ENCODE assay signal across 1 cellular context in the genomic region with DNA sequence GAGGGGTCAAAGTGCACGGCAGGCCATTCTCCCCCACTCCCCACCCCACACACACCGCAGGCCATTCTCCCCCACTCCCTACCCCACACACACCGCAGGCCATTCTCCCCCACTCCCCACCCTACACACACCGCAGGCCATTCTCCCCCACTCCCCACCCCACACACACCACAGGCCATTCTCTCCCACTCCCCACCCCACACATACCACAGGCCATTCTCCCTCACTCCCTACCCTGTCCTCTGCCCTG.
TF ChIP-seq lines count a peak whose summit lies in the region.

No MANE protein-coding gene starts in this region.

TF ChIP-seq in HepG2, 621 proteins besides CTCF, POLR2A, EP300 and RAD21:
- TF ChIP-seq HNF4G (IDR thresholded peaks at IDR 0.05; ENCODE audit: borderline replicate concordance, low read depth, low read length): no peak
- TF ChIP-seq HNF4G (CRISPR knock-in tag; IDR thresholded peaks at IDR 0.05; ENCODE audit: borderline replicate concordance, low read depth): 0 out of 2 replicates have a peak, but pooled peaks have one; percentile 19
- 0 out of 2 replicates have a peak, but pooled peaks have one; percentile 68 for TF ChIP-seq ZNF431 (CRISPR knock-in tag; IDR thresholded peaks at IDR 0.05; ENCODE audit: borderline replicate concordance, low read depth)
- TF ChIP-seq ZIK1 (CRISPR knock-in tag; IDR thresholded peaks at IDR 0.05; ENCODE audit: borderline replicate concordance, low read depth): 0 out of 2 replicates have a peak, but pooled peaks have one; percentile 53
- 0 out of 2 replicates have a peak, but pooled peaks have one; percentile 78 for TF ChIP-seq MTA1 (CRISPR knock-in tag; IDR thresholded peaks at IDR 0.05; ENCODE audit: borderline replicate concordance)
- TF ChIP-seq NR2C2 (CRISPR knock-in tag; IDR thresholded peaks at IDR 0.05; ENCODE audit: borderline replicate concordance): peak; percentile 77; the same call in 1 of the 2 replicates
- TF ChIP-seq, protein P1, sequence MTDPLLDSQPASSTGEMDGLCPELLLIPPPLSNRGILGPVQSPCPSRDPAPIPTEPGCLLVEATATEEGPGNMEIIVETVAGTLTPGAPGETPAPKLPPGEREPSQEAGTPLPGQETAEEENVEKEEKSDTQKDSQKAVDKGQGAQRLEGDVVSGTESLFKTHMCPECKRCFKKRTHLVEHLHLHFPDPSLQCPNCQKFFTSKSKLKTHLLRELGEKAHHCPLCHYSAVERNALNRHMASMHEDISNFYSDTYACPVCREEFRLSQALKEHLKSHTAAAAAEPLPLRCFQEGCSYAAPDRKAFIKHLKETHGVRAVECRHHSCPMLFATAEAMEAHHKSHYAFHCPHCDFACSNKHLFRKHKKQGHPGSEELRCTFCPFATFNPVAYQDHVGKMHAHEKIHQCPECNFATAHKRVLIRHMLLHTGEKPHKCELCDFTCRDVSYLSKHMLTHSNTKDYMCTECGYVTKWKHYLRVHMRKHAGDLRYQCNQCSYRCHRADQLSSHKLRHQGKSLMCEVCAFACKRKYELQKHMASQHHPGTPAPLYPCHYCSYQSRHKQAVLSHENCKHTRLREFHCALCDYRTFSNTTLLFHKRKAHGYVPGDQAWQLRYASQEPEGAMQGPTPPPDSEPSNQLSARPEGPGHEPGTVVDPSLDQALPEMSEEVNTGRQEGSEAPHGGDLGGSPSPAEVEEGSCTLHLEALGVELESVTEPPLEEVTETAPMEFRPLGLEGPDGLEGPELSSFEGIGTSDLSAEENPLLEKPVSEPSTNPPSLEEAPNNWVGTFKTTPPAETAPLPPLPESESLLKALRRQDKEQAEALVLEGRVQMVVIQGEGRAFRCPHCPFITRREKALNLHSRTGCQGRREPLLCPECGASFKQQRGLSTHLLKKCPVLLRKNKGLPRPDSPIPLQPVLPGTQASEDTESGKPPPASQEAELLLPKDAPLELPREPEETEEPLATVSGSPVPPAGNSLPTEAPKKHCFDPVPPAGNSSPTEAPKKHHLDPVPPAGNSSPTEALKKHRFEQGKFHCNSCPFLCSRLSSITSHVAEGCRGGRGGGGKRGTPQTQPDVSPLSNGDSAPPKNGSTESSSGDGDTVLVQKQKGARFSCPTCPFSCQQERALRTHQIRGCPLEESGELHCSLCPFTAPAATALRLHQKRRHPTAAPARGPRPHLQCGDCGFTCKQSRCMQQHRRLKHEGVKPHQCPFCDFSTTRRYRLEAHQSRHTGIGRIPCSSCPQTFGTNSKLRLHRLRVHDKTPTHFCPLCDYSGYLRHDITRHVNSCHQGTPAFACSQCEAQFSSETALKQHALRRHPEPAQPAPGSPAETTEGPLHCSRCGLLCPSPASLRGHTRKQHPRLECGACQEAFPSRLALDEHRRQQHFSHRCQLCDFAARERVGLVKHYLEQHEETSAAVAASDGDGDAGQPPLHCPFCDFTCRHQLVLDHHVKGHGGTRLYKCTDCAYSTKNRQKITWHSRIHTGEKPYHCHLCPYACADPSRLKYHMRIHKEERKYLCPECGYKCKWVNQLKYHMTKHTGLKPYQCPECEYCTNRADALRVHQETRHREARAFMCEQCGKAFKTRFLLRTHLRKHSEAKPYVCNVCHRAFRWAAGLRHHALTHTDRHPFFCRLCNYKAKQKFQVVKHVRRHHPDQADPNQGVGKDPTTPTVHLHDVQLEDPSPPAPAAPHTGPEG (CRISPR knock-in tag; IDR thresholded peaks at IDR 0.05): 0 out of 2 replicates have a peak, but pooled peaks have one; percentile 6
- peak; percentile 65 for TF ChIP-seq ZFX (CRISPR knock-in tag; IDR thresholded peaks at IDR 0.05; ENCODE audit: low read depth)
- TF ChIP-seq ISX (CRISPR knock-in tag; conservative IDR thresholded peaks at IDR 0.05): no peak
- 0 out of 2 replicates have a peak, but pooled peaks have one; percentile 13 for TF ChIP-seq RBFOX2 (IDR thresholded peaks at IDR 0.05; ENCODE audit: low read depth, low read length)
- TF ChIP-seq GFI1 (CRISPR knock-in tag; IDR thresholded peaks at IDR 0.05; ENCODE audit: borderline replicate concordance): peak; percentile 14; the same call in 1 of the 2 replicates
- TF ChIP-seq ZNF761 (CRISPR knock-in tag; conservative IDR thresholded peaks at IDR 0.05): no peak
- TF ChIP-seq DPF2 (CRISPR knock-in tag; IDR thresholded peaks at IDR 0.05; ENCODE audit: borderline replicate concordance, low read depth): 0 out of 2 replicates have a peak, but pooled peaks have one; percentile 17
- no peak for TF ChIP-seq MAZ (IDR thresholded peaks at IDR 0.05; ENCODE audit: borderline replicate concordance, low read depth, low read length)
- TF ChIP-seq MAZ (CRISPR knock-in tag; IDR thresholded peaks at IDR 0.05; ENCODE audit: low read depth): 0 out of 2 replicates have a peak, but pooled peaks have one; percentile 21
- 0 out of 2 replicates have a peak, but pooled peaks have one; percentile 47 for TF ChIP-seq NAIF1 (CRISPR knock-in tag; IDR thresholded peaks at IDR 0.05; ENCODE audit: borderline replicate concordance)
- peak; percentile 45 for TF ChIP-seq MYC (CRISPR knock-in tag; IDR thresholded peaks at IDR 0.05; ENCODE audit: borderline replicate concordance)
- 0 out of 2 replicates have a peak, but pooled peaks have one; percentile 36 for TF ChIP-seq YEATS4 (CRISPR knock-in tag; IDR thresholded peaks at IDR 0.05; ENCODE audit: borderline replicate concordance)
- 0 out of 2 replicates have a peak, but pooled peaks have one; percentile 29 for TF ChIP-seq SP4 (CRISPR knock-in tag; IDR thresholded peaks at IDR 0.05)
- TF ChIP-seq, protein P2, sequence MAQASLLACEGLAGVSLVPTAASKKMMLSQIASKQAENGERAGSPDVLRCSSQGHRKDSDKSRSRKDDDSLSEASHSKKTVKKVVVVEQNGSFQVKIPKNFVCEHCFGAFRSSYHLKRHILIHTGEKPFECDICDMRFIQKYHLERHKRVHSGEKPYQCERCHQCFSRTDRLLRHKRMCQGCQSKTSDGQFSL (CRISPR knock-in tag; IDR thresholded peaks at IDR 0.05): 0 out of 2 replicates have a peak, but pooled peaks have one; percentile 86
- no peak for TF ChIP-seq NFIB (CRISPR knock-in tag; IDR thresholded peaks at IDR 0.05; ENCODE audit: borderline replicate concordance)
- TF ChIP-seq CBX1 (IDR thresholded peaks at IDR 0.05; ENCODE audit: low read depth): peak; percentile 6
- TF ChIP-seq, protein P3, sequence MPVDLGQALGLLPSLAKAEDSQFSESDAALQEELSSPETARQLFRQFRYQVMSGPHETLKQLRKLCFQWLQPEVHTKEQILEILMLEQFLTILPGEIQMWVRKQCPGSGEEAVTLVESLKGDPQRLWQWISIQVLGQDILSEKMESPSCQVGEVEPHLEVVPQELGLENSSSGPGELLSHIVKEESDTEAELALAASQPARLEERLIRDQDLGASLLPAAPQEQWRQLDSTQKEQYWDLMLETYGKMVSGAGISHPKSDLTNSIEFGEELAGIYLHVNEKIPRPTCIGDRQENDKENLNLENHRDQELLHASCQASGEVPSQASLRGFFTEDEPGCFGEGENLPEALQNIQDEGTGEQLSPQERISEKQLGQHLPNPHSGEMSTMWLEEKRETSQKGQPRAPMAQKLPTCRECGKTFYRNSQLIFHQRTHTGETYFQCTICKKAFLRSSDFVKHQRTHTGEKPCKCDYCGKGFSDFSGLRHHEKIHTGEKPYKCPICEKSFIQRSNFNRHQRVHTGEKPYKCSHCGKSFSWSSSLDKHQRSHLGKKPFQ (CRISPR knock-in tag; IDR thresholded peaks at IDR 0.05; ENCODE audit: insufficient replicate concordance): peak; percentile 36
- no peak for TF ChIP-seq BRD4 (CRISPR knock-in tag; IDR thresholded peaks at IDR 0.05)
- 0 out of 2 replicates have a peak, but pooled peaks have one; percentile 6 for TF ChIP-seq ZSCAN30 (CRISPR knock-in tag; IDR thresholded peaks at IDR 0.05)
- TF ChIP-seq HNRNPK (IDR thresholded peaks at IDR 0.05; ENCODE audit: low read depth, low read length, poor library complexity, severe bottlenecking): peak; percentile 16
- TF ChIP-seq PCBP1 (IDR thresholded peaks at IDR 0.05; ENCODE audit: borderline replicate concordance, low read depth, low read length): no peak
- TF ChIP-seq ZNF609 (CRISPR knock-in tag; IDR thresholded peaks at IDR 0.05; ENCODE audit: borderline replicate concordance): 0 out of 2 replicates have a peak, but pooled peaks have one; percentile 21
